1 cellular context compared by ENCODE assay signal in genomic region chr10:133415752-133416151, GRCh38.
TF ChIP-seq lines count a peak whose summit lies in the region.

No MANE protein-coding gene starts in this region.

TF ChIP-seq in GM12878, 131 proteins besides CTCF, POLR2A, EP300 and RAD21:
- TF ChIP-seq CBX3 (IDR thresholded peaks at IDR 0.05; ENCODE audit: borderline replicate concordance, low read depth) (no peak), ZBTB40 (IDR thresholded peaks at IDR 0.05; ENCODE audit: borderline replicate concordance) (no peak), ETV6 (conservative IDR thresholded peaks at IDR 0.05 in 1 of 2, IDR thresholded peaks at IDR 0.05 in 1 of 2; ENCODE audit: borderline replicate concordance in 1 of 2, low read depth in 1 of 2) (no peak), FOS (IDR thresholded peaks at IDR 0.05; ENCODE audit: borderline replicate concordance, extremely low read depth, insufficient read length) (no peak), NKRF (conservative IDR thresholded peaks at IDR 0.05) (no peak), HDGF (IDR thresholded peaks at IDR 0.05) (no peak), ZBTB4 (CRISPR knock-in tag; IDR thresholded peaks at IDR 0.05) (no peak), ZBED1 (IDR thresholded peaks at IDR 0.05; ENCODE audit: borderline replicate concordance) (no peak)
